ENCODE assay signal across 14 cellular contexts in genomic region chr10:24762966-24763623, GRCh38. TPM values are rescaled to one million over a fixed set of nuclear protein-coding genes. Genes with fewer than 3 reads are reported as not detected.
A peak's percentile ranks its signal among the peaks of the same experiment; 100 is the strongest.
DNase-seq lines count a peak whose midpoint lies in the region; ATAC-seq and TF ChIP-seq lines count a peak whose summit lies in the region.
"Had no signal": no experiment of that assay in that cellular context is flagged by ENCODE, and none has a peak within 500 bp of the region (broad histone marks: within the 10 kb centered on the region; RNA-seq: fewer than 3 reads in every experiment).

No MANE protein-coding gene starts in this region.

- BruUV-seq in A673 (replicated peaks; lab: Mats Ljungman, UMichigan) = no TSS peak

- H3K4me1 ChIP-seq in left lung (no peaks in the 10 kb centered on the region), A673 (ENCODE audit: insufficient read depth, low read length, poor library complexity, severe bottlenecking) (no peaks in the 10 kb centered on the region)
- H3K4me1 ChIP-seq: suprapubic skin had no signal

- H3K27me3 ChIP-seq in left lung (no peaks in the 10 kb centered on the region), A673 (replicated peaks; ENCODE audit: insufficient read depth, low read depth, low read length, poor library complexity) (no peaks in the 10 kb centered on the region)
- H3K27me3 ChIP-seq: suprapubic skin had no signal

- intact Hi-C loops in left lung (cut with DNase I) (no loop called here), A673 (cut with micrococcal nuclease; ENCODE audit: unreplicated experiment) (no loop called here)

- no peak overlapping the region for H3K4me3 ChIP-seq in cardiac fibroblast (replicated peaks in 1 of 2; ENCODE audit: low read depth in 2 of 2, low read length in 2 of 2)
- no peak overlapping the region for H3K4me3 ChIP-seq in left lung
- H3K4me3 ChIP-seq in A673 (ENCODE audit: low read depth, low read length, poor library complexity, severe bottlenecking) = no peak overlapping the region
- H3K4me3 ChIP-seq: suprapubic skin had no signal

- H3K36me3 ChIP-seq in left lung = no peaks in the 10 kb centered on the region
- no peaks in the 10 kb centered on the region for H3K36me3 ChIP-seq in A673 (ENCODE audit: insufficient read depth, low read length, poor library complexity, severe bottlenecking)
- H3K36me3 ChIP-seq: suprapubic skin had no signal

- ATAC-seq in left lung = peak; percentile 80
- ATAC-seq: activated CD4-positive, alpha-beta T cell treated with anti-CD3 and anti-CD28 coated beads for 36 hours had no signal

- H3K27ac ChIP-seq in left lung (no peak overlapping the region), A673 (ENCODE audit: low read depth, low read length, poor library complexity, severe bottlenecking) (no peak overlapping the region)
- H3K27ac ChIP-seq: suprapubic skin had no signal

- DNase-seq in AG08396 (ENCODE audit: low spot score) (peak; percentile 70), HuH-7 (ENCODE audit: low spot score) (peak; percentile 53), cardiac fibroblast (ENCODE audit: low read depth in 2 of 2) (peak; percentile 53 to 66), left lung (no peak), NCI-H1694 treated with DMSO at 0.1 percent for 48 hours (lab: John Stamatoyannopoulos, UW) (no peak), A673 (ENCODE audit: low spot score) (no peak), NCI-H69 (lab: John Stamatoyannopoulos, UW) (no peak), DMS79 (lab: John Stamatoyannopoulos, UW) (no peak)
- DNase-seq: activated CD4-positive, alpha-beta T cell treated with anti-CD3 and anti-CD28 coated beads for 36 hours; naive B cell; NCI-H1417 treated with DMSO at 0.1 percent for 48 hours; RPMI8226; stimulated activated CD4-positive, alpha-beta T cell treated with anti-CD3 and anti-CD28 coated beads, Interleukin-4, amount 100 ng/mL, for 24 hours had no signal

- CTCF ChIA-PET in A673 (lab: Charles Lee) = no interaction called here

- TF ChIP-seq CTCF in cardiac fibroblast (IDR thresholded peaks at IDR 0.05; ENCODE audit: low read depth, low read length) (no peak), left lung (IDR thresholded peaks at IDR 0.05) (no peak), A673 (conservative IDR thresholded peaks at IDR 0.05; ENCODE audit: low read depth, low read length) (no peak)

- H3K9me3 ChIP-seq in left lung = peaks cover 0 to 7% of the 10 kb centered on the region in 2 donors
- H3K9me3 ChIP-seq in A673 (ENCODE audit: low read depth, low read length, poor library complexity, severe bottlenecking) = no peaks in the 10 kb centered on the region
- H3K9me3 ChIP-seq: suprapubic skin had no signal

- POLR2A ChIA-PET in A673 (lab: Charles Lee; ENCODE audit: low non-redundant PET) = no interaction called here

RNA-seq across cellular contexts. Expression of gene ARHGAP21, which starts 39.4 kb away (rescaled TPM):
- 10 to 100 TPM; 74.3 to 79.3 TPM for total RNA-seq in left lung
- 68.6 and 76.5 TPM in 2 replicates for total RNA-seq in A673 (2021)

Comparison
In these comparisons a context has a peak if more than half of its experiments do, and no peak if none do; other contexts are left out.
1. DNase-seq: peak in AG08396 (single experiment), HuH-7 (single experiment) and cardiac fibroblast (2 of 2); none in left lung (0 of 2), NCI-H1694 treated with DMSO at 0.1 percent for 48 hours (single experiment), A673 (single experiment), NCI-H69 (single experiment) and DMS79 (single experiment).